24 cellular contexts compared by ENCODE assay signal in genomic region chrY:8897876-8898275, GRCh38.
"Had no signal": no experiment of that assay in that cellular context is flagged by ENCODE, and none has a peak within 500 bp of the region (broad histone marks: within the 10 kb centered on the region; RNA-seq: fewer than 3 reads in every experiment).

No MANE protein-coding gene starts in this region.

- DNase-seq: colonic mucosa; cortex of kidney; dermis blood vessel endothelial cell; dorsolateral prefrontal cortex; effector CD4-positive, alpha-beta T cell; effector CD8-positive, alpha-beta T cell; effector memory CD4-positive, alpha-beta T cell; effector memory CD8-positive, alpha-beta T cell; endodermal cell; erythroblast; esophagus squamous epithelium; foreskin fibroblast; foreskin keratinocyte; foreskin melanocyte; gastrocnemius medialis; glutamatergic neuron; head of caudate nucleus; heart left ventricle; heart right ventricle had no signal

- ATAC-seq: effector memory CD8-positive, alpha-beta T cell; esophagus mucosa; foreskin keratinocyte; gastrocnemius medialis; gastroesophageal sphincter; heart left ventricle; heart right ventricle had no signal

- H3K27ac ChIP-seq: colonic mucosa, coronary artery, dorsolateral prefrontal cortex, epithelial cell of prostate, esophagus muscularis mucosa, esophagus squamous epithelium, foreskin keratinocyte, gastrocnemius medialis, gastroesophageal sphincter, heart left ventricle, heart right ventricle had no signal

- H3K4me3 ChIP-seq: colonic mucosa, coronary artery, dorsolateral prefrontal cortex, esophagus muscularis mucosa, esophagus squamous epithelium, gastrocnemius medialis, gastroesophageal sphincter, heart left ventricle, heart right ventricle had no signal

- H3K4me1 ChIP-seq: colonic mucosa, esophagus muscularis mucosa, esophagus squamous epithelium, foreskin keratinocyte, gastrocnemius medialis, gastroesophageal sphincter, heart left ventricle, heart right ventricle had no signal

- H3K36me3 ChIP-seq: colonic mucosa, esophagus muscularis mucosa, esophagus squamous epithelium, gastrocnemius medialis, gastroesophageal sphincter, heart left ventricle, heart right ventricle had no signal

- H3K27me3 ChIP-seq: colonic mucosa, dorsolateral prefrontal cortex, esophagus muscularis mucosa, esophagus squamous epithelium, foreskin keratinocyte, gastrocnemius medialis, gastroesophageal sphincter, heart left ventricle, heart right ventricle had no signal

- H3K9me3 ChIP-seq: colonic mucosa, esophagus muscularis mucosa, esophagus squamous epithelium, gastrocnemius medialis, gastroesophageal sphincter, heart left ventricle, heart right ventricle had no signal
